Comparison of ENCODE assay signal across 1 cellular context in the genomic region with DNA sequence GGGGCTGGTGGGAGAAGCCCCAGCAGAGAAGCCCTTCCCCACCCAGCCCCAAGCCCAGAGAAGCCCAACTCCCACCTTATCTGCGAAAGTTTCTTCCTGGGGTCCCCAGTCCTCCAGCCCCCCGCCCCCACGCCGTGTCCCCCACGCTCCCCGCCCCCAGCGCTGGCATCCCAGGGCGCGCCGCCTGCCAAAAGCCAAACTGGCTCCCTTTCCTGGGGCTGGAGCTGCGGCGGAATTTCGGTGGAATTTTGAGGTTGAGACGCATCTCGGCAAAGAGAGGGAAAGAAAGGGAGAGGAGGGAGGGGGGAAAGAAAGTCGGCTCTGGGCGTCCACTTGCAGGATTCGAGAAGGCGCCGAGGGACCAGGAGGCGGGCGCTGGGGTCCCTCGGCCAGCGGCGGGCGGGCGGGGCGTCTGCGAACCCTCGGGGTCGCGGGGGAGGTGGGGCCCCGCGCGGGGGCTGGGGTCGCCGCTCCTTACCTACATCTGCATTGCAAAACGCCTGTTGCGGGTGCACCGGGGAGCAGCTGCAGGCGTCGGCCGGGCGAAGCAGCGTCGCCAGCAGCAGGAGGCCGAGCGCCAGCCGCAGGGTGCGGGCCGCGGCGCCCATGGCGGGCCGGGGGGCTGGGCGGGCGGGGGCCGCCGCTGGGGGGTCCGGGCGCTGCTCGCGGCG.
TF ChIP-seq lines count a peak whose summit lies in the region.

No MANE protein-coding gene starts in this region.

TF ChIP-seq in HepG2, 621 proteins besides CTCF, POLR2A, EP300 and RAD21 (continued from another document and continues in another):
- TF ChIP-seq, protein P1, sequence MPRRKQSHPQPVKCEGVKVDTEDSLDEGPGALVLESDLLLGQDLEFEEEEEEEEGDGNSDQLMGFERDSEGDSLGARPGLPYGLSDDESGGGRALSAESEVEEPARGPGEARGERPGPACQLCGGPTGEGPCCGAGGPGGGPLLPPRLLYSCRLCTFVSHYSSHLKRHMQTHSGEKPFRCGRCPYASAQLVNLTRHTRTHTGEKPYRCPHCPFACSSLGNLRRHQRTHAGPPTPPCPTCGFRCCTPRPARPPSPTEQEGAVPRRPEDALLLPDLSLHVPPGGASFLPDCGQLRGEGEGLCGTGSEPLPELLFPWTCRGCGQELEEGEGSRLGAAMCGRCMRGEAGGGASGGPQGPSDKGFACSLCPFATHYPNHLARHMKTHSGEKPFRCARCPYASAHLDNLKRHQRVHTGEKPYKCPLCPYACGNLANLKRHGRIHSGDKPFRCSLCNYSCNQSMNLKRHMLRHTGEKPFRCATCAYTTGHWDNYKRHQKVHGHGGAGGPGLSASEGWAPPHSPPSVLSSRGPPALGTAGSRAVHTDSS (CRISPR knock-in tag; conservative IDR thresholded peaks at IDR 0.05) = no peak
- TF ChIP-seq, protein P2, sequence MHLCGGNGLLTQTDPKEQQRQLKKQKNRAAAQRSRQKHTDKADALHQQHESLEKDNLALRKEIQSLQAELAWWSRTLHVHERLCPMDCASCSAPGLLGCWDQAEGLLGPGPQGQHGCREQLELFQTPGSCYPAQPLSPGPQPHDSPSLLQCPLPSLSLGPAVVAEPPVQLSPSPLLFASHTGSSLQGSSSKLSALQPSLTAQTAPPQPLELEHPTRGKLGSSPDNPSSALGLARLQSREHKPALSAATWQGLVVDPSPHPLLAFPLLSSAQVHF (CRISPR knock-in tag; IDR thresholded peaks at IDR 0.05) = 0 out of 2 replicates have a peak, but pooled peaks have one; percentile 36
- TF ChIP-seq, protein P3, sequence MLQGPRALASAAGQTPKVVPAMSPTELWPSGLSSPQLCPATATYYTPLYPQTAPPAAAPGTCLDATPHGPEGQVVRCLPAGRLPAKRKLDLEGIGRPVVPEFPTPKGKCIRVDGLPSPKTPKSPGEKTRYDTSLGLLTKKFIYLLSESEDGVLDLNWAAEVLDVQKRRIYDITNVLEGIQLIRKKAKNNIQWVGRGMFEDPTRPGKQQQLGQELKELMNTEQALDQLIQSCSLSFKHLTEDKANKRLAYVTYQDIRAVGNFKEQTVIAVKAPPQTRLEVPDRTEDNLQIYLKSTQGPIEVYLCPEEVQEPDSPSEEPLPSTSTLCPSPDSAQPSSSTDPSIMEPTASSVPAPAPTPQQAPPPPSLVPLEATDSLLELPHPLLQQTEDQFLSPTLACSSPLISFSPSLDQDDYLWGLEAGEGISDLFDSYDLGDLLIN (CRISPR knock-in tag; IDR thresholded peaks at IDR 0.05; ENCODE audit: borderline replicate concordance) = no peak
- TF ChIP-seq TMF1 (CRISPR knock-in tag; IDR thresholded peaks at IDR 0.05; ENCODE audit: low read depth) (0 out of 2 replicates have a peak, but pooled peaks have one; percentile 42), ZNF207 (IDR thresholded peaks at IDR 0.05; ENCODE audit: borderline replicate concordance) (no peak), YEATS4 (CRISPR knock-in tag; IDR thresholded peaks at IDR 0.05; ENCODE audit: borderline replicate concordance) (peak; percentile 45; the same call in 1 of the 2 replicates), ISL2 (CRISPR knock-in tag; IDR thresholded peaks at IDR 0.05) (no peak), ZNF777 (CRISPR knock-in tag; IDR thresholded peaks at IDR 0.05) (no peak), RELA (CRISPR knock-in tag; IDR thresholded peaks at IDR 0.05) (no peak), RFX3 (CRISPR knock-in tag; IDR thresholded peaks at IDR 0.05) (no peak), HDAC1 (CRISPR knock-in tag; IDR thresholded peaks at IDR 0.05) (0 out of 2 replicates have a peak, but pooled peaks have one; percentile 16), KAT8 (CRISPR knock-in tag; IDR thresholded peaks at IDR 0.05) (no peak), ZSCAN12 (CRISPR knock-in tag; IDR thresholded peaks at IDR 0.05) (no peak), ZNF234 (CRISPR knock-in tag; conservative IDR thresholded peaks at IDR 0.05) (no peak), NR3C1 (CRISPR knock-in tag; IDR thresholded peaks at IDR 0.05) (no peak), ZFAT (CRISPR knock-in tag; conservative IDR thresholded peaks at IDR 0.05) (no peak), ZNF891 (CRISPR knock-in tag; IDR thresholded peaks at IDR 0.05) (no peak), TSC22D2 (CRISPR knock-in tag; IDR thresholded peaks at IDR 0.05; ENCODE audit: borderline replicate concordance) (no peak), ZNF724P (CRISPR knock-in tag; IDR thresholded peaks at IDR 0.05; ENCODE audit: borderline replicate concordance) (no peak), RBAK (CRISPR knock-in tag; IDR thresholded peaks at IDR 0.05) (no peak), SYNCRIP (IDR thresholded peaks at IDR 0.05; ENCODE audit: insufficient read depth, low read depth, low read length) (no peak), ZNF333 (CRISPR knock-in tag; IDR thresholded peaks at IDR 0.05; ENCODE audit: borderline replicate concordance) (no peak), ZNF33A (CRISPR knock-in tag; IDR thresholded peaks at IDR 0.05; ENCODE audit: borderline replicate concordance) (no peak), ZNF326 (CRISPR knock-in tag; IDR thresholded peaks at IDR 0.05; ENCODE audit: borderline replicate concordance) (no peak)
- TF ChIP-seq, protein P4, sequence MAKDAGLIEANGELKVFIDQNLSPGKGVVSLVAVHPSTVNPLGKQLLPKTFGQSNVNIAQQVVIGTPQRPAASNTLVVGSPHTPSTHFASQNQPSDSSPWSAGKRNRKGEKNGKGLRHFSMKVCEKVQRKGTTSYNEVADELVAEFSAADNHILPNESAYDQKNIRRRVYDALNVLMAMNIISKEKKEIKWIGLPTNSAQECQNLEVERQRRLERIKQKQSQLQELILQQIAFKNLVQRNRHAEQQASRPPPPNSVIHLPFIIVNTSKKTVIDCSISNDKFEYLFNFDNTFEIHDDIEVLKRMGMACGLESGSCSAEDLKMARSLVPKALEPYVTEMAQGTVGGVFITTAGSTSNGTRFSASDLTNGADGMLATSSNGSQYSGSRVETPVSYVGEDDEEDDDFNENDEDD (CRISPR knock-in tag; IDR thresholded peaks at IDR 0.05; ENCODE audit: borderline replicate concordance) = peak; percentile 27; the same call in 1 of the 2 replicates
- TF ChIP-seq, protein P5, sequence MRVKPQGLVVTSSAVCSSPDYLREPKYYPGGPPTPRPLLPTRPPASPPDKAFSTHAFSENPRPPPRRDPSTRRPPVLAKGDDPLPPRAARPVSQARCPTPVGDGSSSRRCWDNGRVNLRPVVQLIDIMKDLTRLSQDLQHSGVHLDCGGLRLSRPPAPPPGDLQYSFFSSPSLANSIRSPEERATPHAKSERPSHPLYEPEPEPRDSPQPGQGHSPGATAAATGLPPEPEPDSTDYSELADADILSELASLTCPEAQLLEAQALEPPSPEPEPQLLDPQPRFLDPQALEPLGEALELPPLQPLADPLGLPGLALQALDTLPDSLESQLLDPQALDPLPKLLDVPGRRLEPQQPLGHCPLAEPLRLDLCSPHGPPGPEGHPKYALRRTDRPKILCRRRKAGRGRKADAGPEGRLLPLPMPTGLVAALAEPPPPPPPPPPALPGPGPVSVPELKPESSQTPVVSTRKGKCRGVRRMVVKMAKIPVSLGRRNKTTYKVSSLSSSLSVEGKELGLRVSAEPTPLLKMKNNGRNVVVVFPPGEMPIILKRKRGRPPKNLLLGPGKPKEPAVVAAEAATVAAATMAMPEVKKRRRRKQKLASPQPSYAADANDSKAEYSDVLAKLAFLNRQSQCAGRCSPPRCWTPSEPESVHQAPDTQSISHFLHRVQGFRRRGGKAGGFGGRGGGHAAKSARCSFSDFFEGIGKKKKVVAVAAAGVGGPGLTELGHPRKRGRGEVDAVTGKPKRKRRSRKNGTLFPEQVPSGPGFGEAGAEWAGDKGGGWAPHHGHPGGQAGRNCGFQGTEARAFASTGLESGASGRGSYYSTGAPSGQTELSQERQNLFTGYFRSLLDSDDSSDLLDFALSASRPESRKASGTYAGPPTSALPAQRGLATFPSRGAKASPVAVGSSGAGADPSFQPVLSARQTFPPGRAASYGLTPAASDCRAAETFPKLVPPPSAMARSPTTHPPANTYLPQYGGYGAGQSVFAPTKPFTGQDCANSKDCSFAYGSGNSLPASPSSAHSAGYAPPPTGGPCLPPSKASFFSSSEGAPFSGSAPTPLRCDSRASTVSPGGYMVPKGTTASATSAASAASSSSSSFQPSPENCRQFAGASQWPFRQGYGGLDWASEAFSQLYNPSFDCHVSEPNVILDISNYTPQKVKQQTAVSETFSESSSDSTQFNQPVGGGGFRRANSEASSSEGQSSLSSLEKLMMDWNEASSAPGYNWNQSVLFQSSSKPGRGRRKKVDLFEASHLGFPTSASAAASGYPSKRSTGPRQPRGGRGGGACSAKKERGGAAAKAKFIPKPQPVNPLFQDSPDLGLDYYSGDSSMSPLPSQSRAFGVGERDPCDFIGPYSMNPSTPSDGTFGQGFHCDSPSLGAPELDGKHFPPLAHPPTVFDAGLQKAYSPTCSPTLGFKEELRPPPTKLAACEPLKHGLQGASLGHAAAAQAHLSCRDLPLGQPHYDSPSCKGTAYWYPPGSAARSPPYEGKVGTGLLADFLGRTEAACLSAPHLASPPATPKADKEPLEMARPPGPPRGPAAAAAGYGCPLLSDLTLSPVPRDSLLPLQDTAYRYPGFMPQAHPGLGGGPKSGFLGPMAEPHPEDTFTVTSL (CRISPR knock-in tag; IDR thresholded peaks at IDR 0.05; ENCODE audit: borderline replicate concordance) = no peak
- TF ChIP-seq, protein P6, sequence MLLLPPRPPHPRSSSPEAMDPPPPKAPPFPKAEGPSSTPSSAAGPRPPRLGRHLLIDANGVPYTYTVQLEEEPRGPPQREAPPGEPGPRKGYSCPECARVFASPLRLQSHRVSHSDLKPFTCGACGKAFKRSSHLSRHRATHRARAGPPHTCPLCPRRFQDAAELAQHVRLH (CRISPR knock-in tag; IDR thresholded peaks at IDR 0.05; ENCODE audit: borderline replicate concordance, low read depth) = no peak
- TF ChIP-seq, protein P7, sequence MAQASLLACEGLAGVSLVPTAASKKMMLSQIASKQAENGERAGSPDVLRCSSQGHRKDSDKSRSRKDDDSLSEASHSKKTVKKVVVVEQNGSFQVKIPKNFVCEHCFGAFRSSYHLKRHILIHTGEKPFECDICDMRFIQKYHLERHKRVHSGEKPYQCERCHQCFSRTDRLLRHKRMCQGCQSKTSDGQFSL (CRISPR knock-in tag; IDR thresholded peaks at IDR 0.05) = no peak
- TF ChIP-seq, protein P8, sequence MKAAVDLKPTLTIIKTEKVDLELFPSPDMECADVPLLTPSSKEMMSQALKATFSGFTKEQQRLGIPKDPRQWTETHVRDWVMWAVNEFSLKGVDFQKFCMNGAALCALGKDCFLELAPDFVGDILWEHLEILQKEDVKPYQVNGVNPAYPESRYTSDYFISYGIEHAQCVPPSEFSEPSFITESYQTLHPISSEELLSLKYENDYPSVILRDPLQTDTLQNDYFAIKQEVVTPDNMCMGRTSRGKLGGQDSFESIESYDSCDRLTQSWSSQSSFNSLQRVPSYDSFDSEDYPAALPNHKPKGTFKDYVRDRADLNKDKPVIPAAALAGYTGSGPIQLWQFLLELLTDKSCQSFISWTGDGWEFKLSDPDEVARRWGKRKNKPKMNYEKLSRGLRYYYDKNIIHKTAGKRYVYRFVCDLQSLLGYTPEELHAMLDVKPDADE (CRISPR knock-in tag; IDR thresholded peaks at IDR 0.05) = 0 out of 2 replicates have a peak, but pooled peaks have one; percentile 56
- TF ChIP-seq, protein P9, sequence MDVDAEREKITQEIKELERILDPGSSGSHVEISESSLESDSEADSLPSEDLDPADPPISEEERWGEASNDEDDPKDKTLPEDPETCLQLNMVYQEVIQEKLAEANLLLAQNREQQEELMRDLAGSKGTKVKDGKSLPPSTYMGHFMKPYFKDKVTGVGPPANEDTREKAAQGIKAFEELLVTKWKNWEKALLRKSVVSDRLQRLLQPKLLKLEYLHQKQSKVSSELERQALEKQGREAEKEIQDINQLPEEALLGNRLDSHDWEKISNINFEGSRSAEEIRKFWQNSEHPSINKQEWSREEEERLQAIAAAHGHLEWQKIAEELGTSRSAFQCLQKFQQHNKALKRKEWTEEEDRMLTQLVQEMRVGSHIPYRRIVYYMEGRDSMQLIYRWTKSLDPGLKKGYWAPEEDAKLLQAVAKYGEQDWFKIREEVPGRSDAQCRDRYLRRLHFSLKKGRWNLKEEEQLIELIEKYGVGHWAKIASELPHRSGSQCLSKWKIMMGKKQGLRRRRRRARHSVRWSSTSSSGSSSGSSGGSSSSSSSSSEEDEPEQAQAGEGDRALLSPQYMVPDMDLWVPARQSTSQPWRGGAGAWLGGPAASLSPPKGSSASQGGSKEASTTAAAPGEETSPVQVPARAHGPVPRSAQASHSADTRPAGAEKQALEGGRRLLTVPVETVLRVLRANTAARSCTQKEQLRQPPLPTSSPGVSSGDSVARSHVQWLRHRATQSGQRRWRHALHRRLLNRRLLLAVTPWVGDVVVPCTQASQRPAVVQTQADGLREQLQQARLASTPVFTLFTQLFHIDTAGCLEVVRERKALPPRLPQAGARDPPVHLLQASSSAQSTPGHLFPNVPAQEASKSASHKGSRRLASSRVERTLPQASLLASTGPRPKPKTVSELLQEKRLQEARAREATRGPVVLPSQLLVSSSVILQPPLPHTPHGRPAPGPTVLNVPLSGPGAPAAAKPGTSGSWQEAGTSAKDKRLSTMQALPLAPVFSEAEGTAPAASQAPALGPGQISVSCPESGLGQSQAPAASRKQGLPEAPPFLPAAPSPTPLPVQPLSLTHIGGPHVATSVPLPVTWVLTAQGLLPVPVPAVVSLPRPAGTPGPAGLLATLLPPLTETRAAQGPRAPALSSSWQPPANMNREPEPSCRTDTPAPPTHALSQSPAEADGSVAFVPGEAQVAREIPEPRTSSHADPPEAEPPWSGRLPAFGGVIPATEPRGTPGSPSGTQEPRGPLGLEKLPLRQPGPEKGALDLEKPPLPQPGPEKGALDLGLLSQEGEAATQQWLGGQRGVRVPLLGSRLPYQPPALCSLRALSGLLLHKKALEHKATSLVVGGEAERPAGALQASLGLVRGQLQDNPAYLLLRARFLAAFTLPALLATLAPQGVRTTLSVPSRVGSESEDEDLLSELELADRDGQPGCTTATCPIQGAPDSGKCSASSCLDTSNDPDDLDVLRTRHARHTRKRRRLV (CRISPR knock-in tag; IDR thresholded peaks at IDR 0.05) = no peak
- TF ChIP-seq, protein P10, sequence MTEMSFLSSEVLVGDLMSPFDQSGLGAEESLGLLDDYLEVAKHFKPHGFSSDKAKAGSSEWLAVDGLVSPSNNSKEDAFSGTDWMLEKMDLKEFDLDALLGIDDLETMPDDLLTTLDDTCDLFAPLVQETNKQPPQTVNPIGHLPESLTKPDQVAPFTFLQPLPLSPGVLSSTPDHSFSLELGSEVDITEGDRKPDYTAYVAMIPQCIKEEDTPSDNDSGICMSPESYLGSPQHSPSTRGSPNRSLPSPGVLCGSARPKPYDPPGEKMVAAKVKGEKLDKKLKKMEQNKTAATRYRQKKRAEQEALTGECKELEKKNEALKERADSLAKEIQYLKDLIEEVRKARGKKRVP (CRISPR knock-in tag; IDR thresholded peaks at IDR 0.05) = no peak
- TF ChIP-seq, protein P11, sequence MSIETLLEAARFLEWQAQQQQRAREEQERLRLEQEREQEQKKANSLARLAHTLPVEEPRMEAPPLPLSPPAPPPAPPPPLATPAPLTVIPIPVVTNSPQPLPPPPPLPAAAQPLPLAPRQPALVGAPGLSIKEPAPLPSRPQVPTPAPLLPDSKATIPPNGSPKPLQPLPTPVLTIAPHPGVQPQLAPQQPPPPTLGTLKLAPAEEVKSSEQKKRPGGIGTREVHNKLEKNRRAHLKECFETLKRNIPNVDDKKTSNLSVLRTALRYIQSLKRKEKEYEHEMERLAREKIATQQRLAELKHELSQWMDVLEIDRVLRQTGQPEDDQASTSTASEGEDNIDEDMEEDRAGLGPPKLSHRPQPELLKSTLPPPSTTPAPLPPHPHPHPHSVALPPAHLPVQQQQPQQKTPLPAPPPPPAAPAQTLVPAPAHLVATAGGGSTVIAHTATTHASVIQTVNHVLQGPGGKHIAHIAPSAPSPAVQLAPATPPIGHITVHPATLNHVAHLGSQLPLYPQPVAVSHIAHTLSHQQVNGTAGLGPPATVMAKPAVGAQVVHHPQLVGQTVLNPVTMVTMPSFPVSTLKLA (IDR thresholded peaks at IDR 0.05) = no peak
